11 cellular contexts compared by ENCODE assay signal in genomic region chr10:117544729-117545140, GRCh38. TPM values are rescaled to one million over a fixed set of nuclear protein-coding genes. Genes with fewer than 3 reads are reported as not detected.
DNase-seq lines count a peak whose midpoint lies in the region; ATAC-seq and TF ChIP-seq lines count a peak whose summit lies in the region.
"Had no signal": no experiment of that assay in that cellular context is flagged by ENCODE, and none has a peak within 500 bp of the region (broad histone marks: within the 10 kb centered on the region; RNA-seq: fewer than 3 reads in every experiment).

No MANE protein-coding gene starts in this region.

- ATAC-seq in GM18511 (IDR thresholded peaks at IDR 0.05; ENCODE audit: unreplicated experiment): no peak

- peak; percentile 42 for DNase-seq in NCI-H69 (lab: John Stamatoyannopoulos, UW)
- DNase-seq in esophagus squamous epithelium (lab: John Stamatoyannopoulos, UW): no peak
- DNase-seq in ovary: peak in 3 of 5 donors; percentile 46 to 60 (median 60)
- no peak for DNase-seq in UCSD-AML1 (lab: John Stamatoyannopoulos, UW; ENCODE audit: unreplicated experiment)
- DNase-seq in occipital lobe (lab: John Stamatoyannopoulos, UW): no peak
- DNase-seq in thyroid gland: no peak
- DNase-seq: activated CD4-positive, alpha-beta T cell treated with anti-CD3 and anti-CD28 coated beads, Interleukin-2, amount 50 U/mL, for 48 hours had no signal

- intact Hi-C loops in esophagus squamous epithelium (cut with DNase I) (no loop called here), ovary (cut with DNase I) (loop anchor here in 2 of 4 donors (5.0 to 10.0 kb wide), 2 partner anchors 200 to 503 kb away; partner anchors contain the start of gene RAB11FIP2 (in 2 of the 2)), thyroid gland (cut with DNase I) (no loop called here)

- peaks cover 22 to 32% (median 29%) of the 10 kb centered on the region in 11 experiments for H3K9me3 ChIP-seq in BLaER1 treated with 17β-estradiol and CSF1 and Interleukin-3, amounts not matched to agents 10 nM and 100 nM (replicated peaks in 1 of 11)
- no peaks in the 10 kb centered on the region for H3K9me3 ChIP-seq in esophagus squamous epithelium
- H3K9me3 ChIP-seq in ovary: no peaks in the 10 kb centered on the region
- H3K9me3 ChIP-seq in thyroid gland: no peaks in the 10 kb centered on the region

- H4K20me1 ChIP-seq in BLaER1 treated with 17β-estradiol and CSF1 and Interleukin-3, amounts not matched to agents 10 nM and 100 nM: peaks cover 0 to 91% (median 83%) of the 10 kb centered on the region in 11 experiments; a peak in 19 of 22 replicates

- TF ChIP-seq EP300 in ovary (IDR thresholded peaks at IDR 0.05): no peak

- peak overlapping the region in 7 of 10 experiments; percentile 11 to 53 (median 43); a peak in 11 of 20 replicates for H3K4me3 ChIP-seq in BLaER1 treated with 17β-estradiol and CSF1 and Interleukin-3, amounts not matched to agents 10 nM and 100 nM
- H3K4me3 ChIP-seq in esophagus squamous epithelium: peak overlapping the region in 3 of 4 donors; percentile 18 to 62 (median 45)
- H3K4me3 ChIP-seq in ovary: peak overlapping the region; percentile 84
- peak overlapping the region in 1 of 3 donors; percentile 22 for H3K4me3 ChIP-seq in thyroid gland (replicated peaks in 1 of 3)

- TF ChIP-seq POLR2A in esophagus squamous epithelium (IDR thresholded peaks at IDR 0.05) (no peak), ovary (IDR thresholded peaks at IDR 0.05) (no peak), thyroid gland (IDR thresholded peaks at IDR 0.05) (no peak)

- H3K4me1 ChIP-seq in BLaER1 treated with 17β-estradiol and CSF1 and Interleukin-3, amounts not matched to agents 10 nM and 100 nM: peaks cover 12 to 30% (median 14%) of the 10 kb centered on the region in 10 experiments; a peak in 19 of 20 replicates
- H3K4me1 ChIP-seq in esophagus squamous epithelium (peaks cover 33 to 71% (median 40%) of the 10 kb centered on the region in 3 donors), ovary (ENCODE audit: insufficient read depth) (peaks cover 3% of the 10 kb centered on the region), thyroid gland (peaks cover 27 to 49% of the 10 kb centered on the region in 2 donors)

- no peak overlapping the region for H3K27ac ChIP-seq in BLaER1 treated with 17β-estradiol and CSF1 and Interleukin-3, amounts not matched to agents 10 nM and 100 nM
- H3K27ac ChIP-seq in esophagus squamous epithelium: no peak overlapping the region
- peak overlapping the region in 1 of 2 donors; percentile 53 for H3K27ac ChIP-seq in ovary
- H3K27ac ChIP-seq in thyroid gland: no peak overlapping the region
- H3K27ac ChIP-seq: epithelial cell of prostate had no signal

- TF ChIP-seq CTCF in esophagus squamous epithelium (IDR thresholded peaks at IDR 0.05): no peak
- no peak for TF ChIP-seq CTCF in ovary (IDR thresholded peaks at IDR 0.05)
- no peak for TF ChIP-seq CTCF in thyroid gland (IDR thresholded peaks at IDR 0.05)

- H3K36me3 ChIP-seq in BLaER1 treated with 17β-estradiol and CSF1 and Interleukin-3, amounts not matched to agents 10 nM and 100 nM: no peaks in the 10 kb centered on the region
- H3K36me3 ChIP-seq in esophagus squamous epithelium: no peaks in the 10 kb centered on the region
- H3K36me3 ChIP-seq in ovary: no peaks in the 10 kb centered on the region
- no peaks in the 10 kb centered on the region for H3K36me3 ChIP-seq in thyroid gland

- peak overlapping the region in 2 of 11 experiments; percentile 26 to 51; a peak in 2 of 22 replicates for H3K9ac ChIP-seq in BLaER1 treated with 17β-estradiol and CSF1 and Interleukin-3, amounts not matched to agents 10 nM and 100 nM

- peak overlapping the region in 10 of 11 experiments; percentile 5 to 97 (median 50); a peak in 16 of 22 replicates for H3K4me2 ChIP-seq in BLaER1 treated with 17β-estradiol and CSF1 and Interleukin-3, amounts not matched to agents 10 nM and 100 nM

- peaks cover 100% of the 10 kb centered on the region in 11 experiments for H3K27me3 ChIP-seq in BLaER1 treated with 17β-estradiol and CSF1 and Interleukin-3, amounts not matched to agents 10 nM and 100 nM
- H3K27me3 ChIP-seq in esophagus squamous epithelium (peaks cover 45 to 100% (median 77%) of the 10 kb centered on the region in 4 donors), ovary (no peaks in the 10 kb centered on the region), thyroid gland (peaks cover 62% of the 10 kb centered on the region)

- 3 to 11% methylated on average over 14 to 16 of the region's 28 CpGs for WGBS in esophagus squamous epithelium, 2 donors
- 1% methylated on average over 28 of the region's 28 CpGs for WGBS in ovary, 3 donors
- 4% methylated on average over 25 to 28 of the region's 28 CpGs for WGBS in thyroid gland, 2 donors

RNA-seq across cellular contexts. Expression of gene EMX2, which starts 2.2 kb away (rescaled TPM):
- under 1 TPM in 1 of 4 donors, not detected in 3; 0.19 TPM for total RNA-seq in esophagus squamous epithelium
- 10 to 100 TPM in 5 of 7 donors, 1 to 10 TPM in 2; 7.3 to 25.5 (median 12.2) TPM for total RNA-seq in ovary
- 10 to 100 TPM; 14.4 to 62.1 TPM for polyA plus RNA-seq in ovary
- total RNA-seq in occipital lobe: 2.0 TPM
- 1 to 10 TPM in 1 of 4 donors, not detected in 3; 1.0 TPM for total RNA-seq in thyroid gland
- total RNA-seq: G401 had no signal

Comparison
In these comparisons a context has a peak if more than half of its experiments do, and no peak if none do; other contexts are left out.
1. DNase-seq: peak in NCI-H69 (single experiment) and ovary (3 of 5); none in esophagus squamous epithelium (single experiment), UCSD-AML1 (single experiment), occipital lobe (single experiment) and thyroid gland (0 of 2).